9 cellular contexts compared by ENCODE assay signal in genomic region chr1:19390166-19390850, GRCh38.
DNase-seq lines count a peak whose midpoint lies in the region; ATAC-seq and TF ChIP-seq lines count a peak whose summit lies in the region.
"Had no signal": no experiment of that assay in that cellular context is flagged by ENCODE, and none has a peak within 500 bp of the region (broad histone marks: within the 10 kb centered on the region; RNA-seq: fewer than 3 reads in every experiment).

No MANE protein-coding gene starts in this region.

- H3K79me1 ChIP-seq in mesenchymal stem cell (replicated peaks; ENCODE audit: low read length, poor library complexity, severe bottlenecking): peaks cover 42% of the 10 kb centered on the region

- H2AFZ ChIP-seq in mesenchymal stem cell (ENCODE audit: low read depth, low read length): no peak overlapping the region

- no peaks in the 10 kb centered on the region for H3K27me3 Mint-ChIP-seq in activated T-cell treated with anti-CD3 and anti-CD28 coated beads, Interleukin-2, amount 50 U/mL, for 72 hours (ENCODE audit: low read depth)
- H3K27me3 Mint-ChIP-seq in type B pancreatic cell: no peaks in the 10 kb centered on the region

- H3K27ac Mint-ChIP-seq in activated T-cell treated with anti-CD3 and anti-CD28 coated beads, Interleukin-2, amount 50 U/mL, for 72 hours: peak overlapping the region; percentile 97
- peak overlapping the region; percentile 64 for H3K27ac Mint-ChIP-seq in type B pancreatic cell

- peak overlapping the region; percentile 77 to 92 for H3K4me3 Mint-ChIP-seq in activated T-cell treated with anti-CD3 and anti-CD28 coated beads, Interleukin-2, amount 50 U/mL, for 72 hours
- peak overlapping the region; percentile 72 for H3K4me3 Mint-ChIP-seq in type B pancreatic cell

- no peak overlapping the region for H3K4ac ChIP-seq in mesenchymal stem cell (ENCODE audit: low read depth in 1 of 2, low read length in 2 of 2)

- no peak overlapping the region for H3K18ac ChIP-seq in mesenchymal stem cell (ENCODE audit: low read depth in 1 of 2, low read length in 2 of 2)

- peak overlapping the region; percentile 46 for H4K8ac ChIP-seq in mesenchymal stem cell (ENCODE audit: low read length)

- no peak for DNase-seq in activated T-cell treated with anti-CD3 and anti-CD28 coated beads, Interleukin-2, amount 50 U/mL, for 72 hours
- no peak for DNase-seq in activated T-cell treated with anti-CD3 and anti-CD28 coated beads, Interleukin-2, amount 50 U/mL, for 1 hour
- DNase-seq in adipocyte (ENCODE audit: low read depth) (no peak), mesenchymal stem cell (no peak), type B pancreatic cell (ENCODE audit: extremely low spot score, unreplicated experiment) (no peak), HCEC 1CT (no peak), SHP77 treated with DMSO at 0.1 percent for 48 hours (lab: John Stamatoyannopoulos, UW) (no peak)

- H3K23ac ChIP-seq in mesenchymal stem cell (ENCODE audit: low read length in 2 of 2): no peak overlapping the region

- H3K4me3 ChIP-seq in adipocyte (ENCODE audit: low read length) (peak overlapping the region; percentile 61), mesenchymal stem cell (ENCODE audit: insufficient read depth in 1 of 2, low read depth in 1 of 2, low read length in 2 of 2) (peak overlapping the region in 1 of 2 experiments; percentile 54)

- H3K27ac ChIP-seq in mesenchymal stem cell (ENCODE audit: low read length, poor library complexity, severe bottlenecking): peak overlapping the region; percentile 13
- H3K27ac ChIP-seq: epithelial cell of prostate had no signal

- no peak overlapping the region for H3K14ac ChIP-seq in mesenchymal stem cell (ENCODE audit: low read length in 2 of 2)

- no peak overlapping the region for H4K91ac ChIP-seq in mesenchymal stem cell (ENCODE audit: low read length)

- 96% methylated on average over 19 of the region's 19 CpGs for WGBS in mesenchymal stem cell

- no peak overlapping the region for H2BK12ac ChIP-seq in mesenchymal stem cell (ENCODE audit: low read length in 2 of 2)

- no peaks in the 10 kb centered on the region for H3K27me3 ChIP-seq in adipocyte (replicated peaks; ENCODE audit: control insufficient read depth, insufficient read depth, low read length)
- no peaks in the 10 kb centered on the region for H3K27me3 ChIP-seq in mesenchymal stem cell (ENCODE audit: control insufficient read depth in 1 of 2, insufficient read depth in 1 of 2, low read length in 2 of 2)

- ATAC-seq in activated T-cell treated with anti-CD3 and anti-CD28 coated beads, Interleukin-2, amount 50 U/mL, for 72 hours (replicated peaks in 1 of 2): no peak
- no peak for ATAC-seq in GM21526 (IDR thresholded peaks at IDR 0.05; ENCODE audit: low FRiP score, unreplicated experiment)

- peaks cover 72% of the 10 kb centered on the region for H3K4me1 Mint-ChIP-seq in activated T-cell treated with anti-CD3 and anti-CD28 coated beads, Interleukin-2, amount 50 U/mL, for 72 hours (ENCODE audit: low read depth)
- H3K4me1 Mint-ChIP-seq in type B pancreatic cell (ENCODE audit: unreplicated experiment): peaks cover 54% of the 10 kb centered on the region

- peaks cover 27% of the 10 kb centered on the region for H3K4me1 ChIP-seq in adipocyte (ENCODE audit: control insufficient read depth, insufficient read depth, low read length)
- peaks cover 34% of the 10 kb centered on the region for H3K4me1 ChIP-seq in mesenchymal stem cell (ENCODE audit: control insufficient read depth, insufficient read depth, low read depth, low read length)

- H3K9ac ChIP-seq in adipocyte (ENCODE audit: low read length) (peak overlapping the region; percentile 79), mesenchymal stem cell (ENCODE audit: low read length) (peak overlapping the region; percentile 91)

- H3K36me3 Mint-ChIP-seq in activated T-cell treated with anti-CD3 and anti-CD28 coated beads, Interleukin-2, amount 50 U/mL, for 72 hours (ENCODE audit: insufficient read depth in 2 of 2): peaks cover 0 to 3% of the 10 kb centered on the region in 2 donors
- H3K36me3 Mint-ChIP-seq in type B pancreatic cell: peaks cover 7% of the 10 kb centered on the region

- H2BK120ac ChIP-seq in mesenchymal stem cell (ENCODE audit: low read depth, low read length): no peak overlapping the region

- H3K4me2 ChIP-seq in mesenchymal stem cell (ENCODE audit: low read length, poor library complexity, severe bottlenecking): no peak overlapping the region

- H2AK5ac ChIP-seq in mesenchymal stem cell (ENCODE audit: low read length, severe bottlenecking): peak overlapping the region; percentile 40

- no peaks in the 10 kb centered on the region for H3K9me3 ChIP-seq in adipocyte (ENCODE audit: control insufficient read depth, low read length)
- no peaks in the 10 kb centered on the region for H3K9me3 ChIP-seq in mesenchymal stem cell (ENCODE audit: control insufficient read depth, low read length)

- no peak overlapping the region for H2BK5ac ChIP-seq in mesenchymal stem cell (ENCODE audit: low read depth, low read length, poor library complexity, severe bottlenecking)

- H3K9me3 Mint-ChIP-seq in activated T-cell treated with anti-CD3 and anti-CD28 coated beads, Interleukin-2, amount 50 U/mL, for 72 hours: no peaks in the 10 kb centered on the region
- no peaks in the 10 kb centered on the region for H3K9me3 Mint-ChIP-seq in type B pancreatic cell

- no peak overlapping the region for H2BK15ac ChIP-seq in mesenchymal stem cell (ENCODE audit: low read depth, poor library complexity, severe bottlenecking)

- TF ChIP-seq CTCF in type B pancreatic cell (conservative IDR thresholded peaks at IDR 0.05): no peak

- no peaks in the 10 kb centered on the region for H3K36me3 ChIP-seq in adipocyte (ENCODE audit: control insufficient read depth, insufficient read depth, low read length, severe bottlenecking)
- H3K36me3 ChIP-seq in mesenchymal stem cell (ENCODE audit: control insufficient read depth in 1 of 2, insufficient read depth in 2 of 2, low read depth in 1 of 2, low read length in 2 of 2): peaks cover 10 to 16% of the 10 kb centered on the region in 2 experiments
